ENCODE assay signal across 8 cellular contexts in the genomic region with DNA sequence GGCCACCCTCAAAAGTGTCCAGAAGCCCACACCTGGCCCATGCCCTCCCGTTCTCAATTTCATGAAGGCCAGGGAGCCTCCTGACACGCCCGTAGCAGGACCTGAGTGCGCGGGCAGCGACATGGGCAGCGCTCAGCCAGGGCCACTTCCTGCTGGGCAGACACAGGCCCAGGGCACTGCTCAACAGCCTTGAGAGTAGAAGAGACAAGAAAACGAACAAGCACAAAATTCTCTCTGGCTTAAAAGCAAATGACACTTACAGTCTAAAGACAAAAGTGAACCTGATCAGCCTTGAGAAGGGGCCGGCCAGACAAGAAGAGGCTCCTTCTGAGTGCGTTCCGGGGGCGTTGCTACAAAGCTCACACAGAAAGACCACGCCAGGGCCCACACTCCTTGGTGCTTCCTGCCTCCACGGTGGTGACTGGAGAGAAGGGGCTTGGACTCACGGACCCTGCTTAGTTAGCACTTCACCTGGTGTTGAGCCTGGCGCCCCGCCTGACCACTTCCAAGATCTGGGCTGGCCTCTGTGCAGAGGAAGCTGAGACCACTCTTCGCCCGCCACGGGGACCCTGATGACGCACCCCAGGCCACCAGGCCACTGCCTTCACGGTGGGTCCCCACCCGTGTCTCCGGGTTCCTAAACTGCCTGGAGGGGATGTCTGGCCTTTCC. TPM values are rescaled to one million over a fixed set of nuclear protein-coding genes. Genes with fewer than 3 reads are reported as not detected.
DNase-seq lines count a peak whose midpoint lies in the region; ATAC-seq and TF ChIP-seq lines count a peak whose summit lies in the region.

No MANE protein-coding gene starts in this region.

- H3K27ac ChIP-seq in breast epithelium (peak overlapping the region; percentile 84 to 95), lung (ENCODE audit: low read depth in 1 of 2, low read length in 1 of 2) (peak overlapping the region; percentile 88 to 92), urinary bladder (ENCODE audit: low read depth) (peak overlapping the region; percentile 46)

- DNase-seq in Right ventricle myocardium superior, result no peak
- no peak for DNase-seq in Right ventricle myocardium inferior (ENCODE audit: missing footprints)
- no peak for DNase-seq in breast epithelium (ENCODE audit: low spot score in 2 of 2)
- DNase-seq in lung (ENCODE audit: low spot score), result no peak
- DNase-seq in mucosa of gallbladder (ENCODE audit: low spot score), result no peak
- DNase-seq in NCI-H446 treated with DMSO at 0.1 percent for 48 hours (lab: John Stamatoyannopoulos, UW), result no peak

- H3K4me1 ChIP-seq in breast epithelium, result peaks cover 0 to 10% of the 10 kb centered on the region in 2 donors
- H3K4me1 ChIP-seq in lung (ENCODE audit: control insufficient read depth in 2 of 2, insufficient read depth in 2 of 2, low read length in 2 of 2), result peaks cover 4 to 18% of the 10 kb centered on the region in 2 donors
- H3K4me1 ChIP-seq in urinary bladder (ENCODE audit: insufficient read depth), result no peaks in the 10 kb centered on the region

- peak overlapping the region; percentile 68 to 99 (median 94) for H3K4me3 ChIP-seq in breast epithelium
- H3K4me3 ChIP-seq in lung, result peak overlapping the region; percentile 72
- peak overlapping the region; percentile 86 for H3K4me3 ChIP-seq in urinary bladder (ENCODE audit: low read depth, low read length)

- H3K36me3 ChIP-seq in breast epithelium (no peaks in the 10 kb centered on the region), lung (ENCODE audit: control insufficient read depth in 2 of 2, insufficient read depth in 2 of 2, low read length in 2 of 2) (no peaks in the 10 kb centered on the region), urinary bladder (ENCODE audit: insufficient read depth) (no peaks in the 10 kb centered on the region)

- WGBS in lung, 2 donors, result 36 to 55% methylated on average over 24 of the region's 24 CpGs
- WGBS in urinary bladder, result 71% methylated on average over 24 of the region's 24 CpGs

- TF ChIP-seq POLR2A in breast epithelium (IDR thresholded peaks at IDR 0.05), result no peak

- intact Hi-C loops in Right ventricle myocardium superior (cut with DNase I) (no loop called here), Right ventricle myocardium inferior (cut with DNase I) (no loop called here), breast epithelium (cut with DNase I; ENCODE audit: low total_unique reads) (no loop called here)

- H3K27me3 ChIP-seq in breast epithelium (no peaks in the 10 kb centered on the region), lung (ENCODE audit: control insufficient read depth, insufficient read depth) (no peaks in the 10 kb centered on the region)

- H3K9me3 ChIP-seq in breast epithelium, result no peaks in the 10 kb centered on the region
- H3K9me3 ChIP-seq in lung (ENCODE audit: control insufficient read depth in 2 of 2, insufficient read depth in 1 of 2, low read length in 1 of 2), result no peaks in the 10 kb centered on the region

- peak; percentile 37 for ATAC-seq in Right ventricle myocardium superior (ENCODE audit: poor library complexity)
- ATAC-seq in Right ventricle myocardium inferior, result no peak
- ATAC-seq in lung (ENCODE audit: insufficient read depth, low FRiP score), result no peak
- no peak for ATAC-seq in GM18907 (IDR thresholded peaks at IDR 0.05; ENCODE audit: unreplicated experiment)

- no peak for TF ChIP-seq CTCF in breast epithelium (IDR thresholded peaks at IDR 0.05)
- TF ChIP-seq CTCF in lung (IDR thresholded peaks at IDR 0.05; ENCODE audit: control extremely low read depth, extremely low read depth), result no peak

RNA-seq across cellular contexts. Expression of a gene that starts 1.5 kb away (rescaled TPM):
- total RNA-seq in Right ventricle myocardium superior, result 172 TPM
- 179 TPM for total RNA-seq in Right ventricle myocardium inferior
- total RNA-seq in breast epithelium, result 10 to 100 TPM; 21.4 to 31.5 (median 25.0) TPM
- total RNA-seq in lung, result 10 to 100 TPM; 42.8 to 50.4 TPM
- 10 to 100 TPM; 14.8 to 36.9 TPM for polyA plus RNA-seq in lung
- 10.2 TPM for total RNA-seq in urinary bladder
- polyA plus RNA-seq in urinary bladder, result 23.8 TPM
- total RNA-seq in mucosa of gallbladder, result 344 TPM
